Comparison of ENCODE assay signal across 18 cellular contexts in the genomic region with DNA sequence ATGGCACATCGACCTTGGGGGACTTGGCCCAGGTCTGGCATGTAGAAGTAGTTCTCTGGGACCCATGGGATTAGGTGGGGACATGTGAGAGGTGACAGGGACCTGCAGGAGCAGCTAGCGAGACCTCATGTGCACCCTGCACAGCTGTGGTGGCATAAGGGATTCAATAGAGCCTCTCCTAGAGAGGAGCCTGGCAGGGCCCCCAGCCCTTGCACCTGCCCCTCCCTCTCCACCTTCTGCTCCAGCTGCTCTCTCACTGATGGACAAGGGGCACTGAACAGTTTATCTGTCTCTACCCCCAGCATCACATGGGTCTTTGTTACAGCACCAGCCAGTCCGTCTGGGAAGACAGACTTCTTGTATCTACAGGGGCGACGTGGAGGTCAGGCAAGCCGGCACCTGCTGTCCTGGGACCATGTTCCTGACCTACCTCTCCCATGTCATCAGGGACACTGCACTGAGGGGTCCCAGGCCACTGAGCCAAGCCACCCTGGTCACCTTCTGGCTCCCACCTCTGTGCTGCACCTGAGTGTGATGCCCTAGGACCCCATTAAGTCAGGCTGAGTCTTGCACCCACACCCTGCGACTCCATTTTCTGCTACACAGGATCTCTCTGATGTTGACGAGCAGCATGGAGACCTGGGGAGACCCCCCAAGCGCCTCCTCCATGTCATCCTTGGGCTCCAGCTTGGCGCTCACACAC. TPM values are rescaled to one million over a fixed set of nuclear protein-coding genes. Genes with fewer than 3 reads are reported as not detected.
A peak's percentile ranks its signal among the peaks of the same experiment; 100 is the strongest.
DNase-seq lines count a peak whose midpoint lies in the region; ATAC-seq, FAIRE-seq and TF ChIP-seq lines count a peak whose summit lies in the region.
"Had no signal": no experiment of that assay in that cellular context is flagged by ENCODE, and none has a peak within 500 bp of the region (broad histone marks: within the 10 kb centered on the region; RNA-seq: fewer than 3 reads in every experiment).

No MANE protein-coding gene starts in this region.

- H3K79me2 ChIP-seq in DND-41 (ENCODE audit: insufficient read depth, low read length) (no peaks in the 10 kb centered on the region), GM12878 (ENCODE audit: control insufficient read depth, insufficient read depth, low read length) (no peaks in the 10 kb centered on the region)

- H3K9ac ChIP-seq in DND-41 (ENCODE audit: low read depth, low read length) (no peak overlapping the region), GM12878 (ENCODE audit: control insufficient read depth, insufficient read depth, low read length) (no peak overlapping the region)

- 82% methylated on average over 9 of the region's 10 CpGs for WGBS in GM12878 (ENCODE audit: insufficient coverage, insufficient replicate concordance, low lambda C conversion rate, missing lambda C conversion rate)

- intact Hi-C loops in GM12878 (cut with micrococcal nuclease; ENCODE audit: unreplicated experiment): no loop called here

- H3K36me3 ChIP-seq in DND-41 (ENCODE audit: insufficient read depth, low read length): peaks cover 17% of the 10 kb centered on the region
- peaks cover 0 to 2% of the 10 kb centered on the region in 2 experiments; a peak in 2 of 4 replicates for H3K36me3 ChIP-seq in GM12878 (ENCODE audit: control insufficient read depth in 2 of 2, insufficient read depth in 2 of 2, low read length in 1 of 2)
- H3K36me3 ChIP-seq: prostate gland had no signal

- no peak for FAIRE-seq in GM12878 (lab: Jason Lieb, UNC)
- FAIRE-seq: islet of Langerhans, small intestine had no signal

- in situ Hi-C loops in GM12878 (cut with MboI): no loop called here

- H3K27ac ChIP-seq in DND-41 (ENCODE audit: low read length) (no peak overlapping the region), GM12878 (ENCODE audit: control insufficient read depth, insufficient read depth) (no peak overlapping the region)
- H3K27ac ChIP-seq: prostate gland, tibial artery, VCaP had no signal

- H3K4me1 ChIP-seq in DND-41 (ENCODE audit: insufficient read depth, low read length) (no peaks in the 10 kb centered on the region), GM12878 (ENCODE audit: control insufficient read depth, insufficient read depth, low read length) (no peaks in the 10 kb centered on the region)
- H3K4me1 ChIP-seq: tibial artery had no signal

- H4K20me1 ChIP-seq in DND-41 (ENCODE audit: insufficient read depth, low read length) (no peaks in the 10 kb centered on the region), GM12878 (ENCODE audit: control insufficient read depth, insufficient read depth) (no peaks in the 10 kb centered on the region)

- H3K27me3 ChIP-seq in DND-41 (ENCODE audit: insufficient read depth, low read length, poor library complexity) (no peaks in the 10 kb centered on the region), GM12878 (replicated peaks in 1 of 2; ENCODE audit: control insufficient read depth in 2 of 2, insufficient read depth in 2 of 2, low read length in 1 of 2) (no peaks in the 10 kb centered on the region)
- H3K27me3 ChIP-seq: tibial artery had no signal

- H2AFZ ChIP-seq in DND-41 (ENCODE audit: low read depth, low read length) (no peak overlapping the region), GM12878 (ENCODE audit: control insufficient read depth, low read depth, low read length) (no peak overlapping the region)

- H3K4me2 ChIP-seq in DND-41 (ENCODE audit: insufficient read depth, low read length): no peak overlapping the region
- no peak overlapping the region for H3K4me2 ChIP-seq in GM12878 (ENCODE audit: control insufficient read depth, insufficient read depth)

- H3K9me3 ChIP-seq in DND-41 (ENCODE audit: insufficient read depth, low read length, severe bottlenecking) (no peaks in the 10 kb centered on the region), GM12878 (replicated peaks; ENCODE audit: control insufficient read depth, insufficient read depth, low read length) (no peaks in the 10 kb centered on the region)
- H3K9me3 ChIP-seq: prostate gland, tibial artery had no signal

- SMC1A ChIA-PET in GM12878 (lab: Charles Lee; ENCODE audit: uncharacterized antibody, unreplicated experiment): no interaction called here

- DNase-seq in DMS 273 (lab: John Stamatoyannopoulos, UW; ENCODE audit: unreplicated experiment) (peak; percentile 84), DND-41 (no peak), NCI-H345 (lab: John Stamatoyannopoulos, UW) (peak; percentile 73), GM12878 (ENCODE audit: low read depth, low spot score) (no peak), AML-193 (lab: John Stamatoyannopoulos, UW) (no peak), NOMO-1 (lab: John Stamatoyannopoulos, UW; ENCODE audit: unreplicated experiment in 2 of 2) (no peak)
- no peak for DNase-seq in stimulated activated CD4-positive, alpha-beta T cell treated with anti-CD3 and anti-CD28 coated beads, Interleukin-2, amount 100 ng/mL, for 24 hours
- DNase-seq: amygdala; effector memory CD4-positive, alpha-beta T cell; KG1; naive thymus-derived CD4-positive, alpha-beta T cell; NK-92 treated with Interleukin-12 subunit alpha and Interleukin-12 subunit beta, amount 100 ng/mL, for 24 hours; small intestine; T-cell; tibial artery had no signal

- ATAC-seq in DND-41 (ENCODE audit: insufficient read depth, low read depth) (peak; percentile 32), GM12878 (peak; percentile 11; the same call in 1 of the 3 replicates)
- ATAC-seq: naive thymus-derived CD4-positive, alpha-beta T cell had no signal

- CTCF ChIA-PET in GM12878 (lab: Yijun Ruan, JAX): no interaction called here

- H3K4me3 ChIP-seq in DND-41 (ENCODE audit: low read depth in 1 of 2, low read length in 2 of 2) (no peak overlapping the region), GM12878 (no peak overlapping the region)
- H3K4me3 ChIP-seq: prostate gland, tibial artery had no signal

- POLR2A ChIA-PET in GM12878 (lab: Charles Lee): no interaction called here

- TF ChIP-seq CTCF in DND-41 (IDR thresholded peaks at IDR 0.05; ENCODE audit: borderline replicate concordance, extremely low read depth, low read length, poor library complexity, severe bottlenecking) (no peak), GM12878 (IDR thresholded peaks at IDR 0.05 in 2 of 3, conservative IDR thresholded peaks at IDR 0.05 in 1 of 3; ENCODE audit: control insufficient read depth in 2 of 3, extremely low read depth in 1 of 3, insufficient read depth in 1 of 3, low read depth in 3 of 3, low read length in 3 of 3) (no peak)

- TF ChIP-seq POLR2A in GM12878 (IDR thresholded peaks at IDR 0.05; ENCODE audit: low read depth, low read length): no peak

- no peak for TF ChIP-seq EP300 in GM12878 (IDR thresholded peaks at IDR 0.05; ENCODE audit: borderline replicate concordance in 1 of 2, control insufficient read depth in 1 of 2, low read depth in 2 of 2, low read length in 2 of 2)

- RAD21 ChIA-PET in GM12878 (lab: Charles Lee; ENCODE audit: unreplicated experiment): no interaction called here

- BruUV-seq in GM12878 (replicated peaks; lab: Mats Ljungman, UMichigan): no TSS peak

- TF ChIP-seq RAD21 in GM12878 (IDR thresholded peaks at IDR 0.05; ENCODE audit: insufficient read depth, low read depth, low read length): no peak

TF ChIP-seq in GM12878, 131 proteins besides CTCF, POLR2A, EP300 and RAD21:
- TF ChIP-seq ZSCAN29 (IDR thresholded peaks at IDR 0.05) (no peak), POLR2AphosphoS5 (IDR thresholded peaks at IDR 0.05; ENCODE audit: low read length) (0 out of 2 replicates have a peak, but pooled peaks have one; percentile 7), MTA2 (IDR thresholded peaks at IDR 0.05; ENCODE audit: low read depth) (no peak), DPF2 (IDR thresholded peaks at IDR 0.05) (no peak), ATF7 (IDR thresholded peaks at IDR 0.05; ENCODE audit: low read depth) (no peak)

RNA-seq across cellular contexts. Expression of a gene that starts 32.6 kb away (rescaled TPM):
- 187 and 199 TPM in 2 replicates for total RNA-seq in GM12878 (2013; cell fraction: nucleolus; rRNA removed)
- total RNA-seq in GM12878 (2014; rRNA removed): 42.0 and 53.6 TPM in 2 replicates
- 27.0 and 31.6 TPM in 2 replicates for total RNA-seq in GM12878 (2014; rRNA removed; fragmentation: Illumina TruSeq; extraction: Trizol)
- total RNA-seq in GM12878 (2021): 79.3 and 94.2 TPM in 2 replicates
- polyA plus RNA-seq in GM12878 (2011; ENCODE audit: low read depth): 43.4 TPM
- polyA plus RNA-seq in GM12878 (2011; rRNA removed): 27.9 and 38.9 TPM in 2 replicates
- polyA plus RNA-seq in GM12878 (2011; cell fraction: cytosol; rRNA removed): 25.3 and 37.5 TPM in 2 replicates
- 280 and 327 TPM in 2 replicates for polyA plus RNA-seq in GM12878 (2011; cell fraction: nucleus; rRNA removed)
- polyA plus RNA-seq in GM12878 (2012): 46.8 and 56.7 TPM in 2 replicates
- 17.8 and 31.9 TPM in 2 replicates for polyA plus RNA-seq in GM12878 (2014; fragmentation: Illumina TruSeq; extraction: Trizol)
- 1 to 10 TPM; 3.8 to 4.8 TPM for polyA plus RNA-seq in GM12878 (2014; fragmentation: Nextera tagmentation; extraction: Ambion mirVana)
- polyA plus RNA-seq in GM12878 (2014; rRNA removed): 58.7 and 66.2 TPM in 2 replicates
- polyA plus RNA-seq in GM12878 (2016; fragmentation: Nextera tagmentation; extraction: Ambion mirVana): 10 to 100 TPM; 56.5 to 62.5 TPM
- 45.4 and 50.4 TPM in 2 replicates for polyA minus RNA-seq in GM12878 (2011; rRNA and poly(A)+ RNA removed)
- 15.4 and 20.2 TPM in 2 replicates for polyA minus RNA-seq in GM12878 (2011; cell fraction: cytosol; rRNA and poly(A)+ RNA removed)
- 86.9 and 156 TPM in 2 replicates for polyA minus RNA-seq in GM12878 (2011; cell fraction: nucleus; rRNA and poly(A)+ RNA removed)

Comparison
In these comparisons a context has a peak if more than half of its experiments do, and no peak if none do; other contexts are left out.
1. DNase-seq: peak in DMS 273 (single experiment) and NCI-H345 (single experiment); none in DND-41 (single experiment), GM12878 (single experiment), AML-193 (0 of 2), stimulated activated CD4-positive, alpha-beta T cell treated with anti-CD3 and anti-CD28 coated beads, Interleukin-2, amount 100 ng/mL, for 24 hours (0 of 2) and NOMO-1 (0 of 2).